Comparison of ENCODE assay signal across 17 cellular contexts in genomic region chr1:8787218-8787617, GRCh38. TPM values are rescaled to one million over a fixed set of nuclear protein-coding genes. Genes with fewer than 3 reads are reported as not detected.
DNase-seq lines count a peak whose midpoint lies in the region; TF ChIP-seq lines count a peak whose summit lies in the region.
"Had no signal": no experiment of that assay in that cellular context is flagged by ENCODE, and none has a peak within 500 bp of the region (broad histone marks: within the 10 kb centered on the region; RNA-seq: fewer than 3 reads in every experiment).

No MANE protein-coding gene starts in this region.

- DNase-seq in LoVo (ENCODE audit: low spot score): peak; percentile 10
- DNase-seq in mesothelial cell of epicardium (ENCODE audit: low spot score in 2 of 2, unreplicated experiment in 2 of 2): no peak
- DNase-seq in progenitor cell of endocrine pancreas (ENCODE audit: low spot score, unreplicated experiment): no peak
- no peak for DNase-seq in epidermal melanocyte (ENCODE audit: insufficient read length, low spot score)
- DNase-seq in osteoblast (ENCODE audit: insufficient read length, low spot score, missing footprints): no peak
- no peak for DNase-seq in HFFc6
- DNase-seq: C1 segment of cervical spinal cord; Caco-2; CD4-positive, alpha-beta memory T cell; DND-41; GF-D8; GM23248; H7; KG1 had no signal

- H3K36me3 ChIP-seq in osteoblast (ENCODE audit: insufficient read depth, low read length): no peaks in the 10 kb centered on the region

- H3K27ac Mint-ChIP-seq in mesothelial cell of epicardium: peak overlapping the region; percentile 5
- peak overlapping the region; percentile 78 for H3K27ac Mint-ChIP-seq in progenitor cell of endocrine pancreas
- H3K27ac Mint-ChIP-seq in HFFc6: no peak overlapping the region
- H3K27ac Mint-ChIP-seq: B cell; CD4-positive, alpha-beta memory T cell had no signal

- H3K4me3 ChIP-seq in osteoblast (ENCODE audit: insufficient read depth, low read length): no peak overlapping the region
- H3K4me3 ChIP-seq: GM23248 had no signal

- H3K79me2 ChIP-seq in osteoblast (ENCODE audit: insufficient read depth, low read length): no peaks in the 10 kb centered on the region

- no peak overlapping the region for H3K4me2 ChIP-seq in osteoblast (ENCODE audit: insufficient read depth, low read length)

- no peaks in the 10 kb centered on the region for H3K9me3 Mint-ChIP-seq in mesothelial cell of epicardium
- H3K9me3 Mint-ChIP-seq in progenitor cell of endocrine pancreas (ENCODE audit: low read depth): no peaks in the 10 kb centered on the region
- H3K9me3 Mint-ChIP-seq in HFFc6: no peaks in the 10 kb centered on the region
- H3K9me3 Mint-ChIP-seq: CD4-positive, alpha-beta memory T cell; IgD-negative memory B cell had no signal

- no peaks in the 10 kb centered on the region for H3K27me3 ChIP-seq in osteoblast (ENCODE audit: insufficient read depth, low read length)

- no peaks in the 10 kb centered on the region for H3K9me3 ChIP-seq in osteoblast (ENCODE audit: low read depth, low read length)
- H3K9me3 ChIP-seq: Caco-2 had no signal

- H4K20me1 ChIP-seq in osteoblast (ENCODE audit: insufficient read depth, low read length): peaks cover 13% of the 10 kb centered on the region

- peaks cover 32% of the 10 kb centered on the region for H3K4me1 Mint-ChIP-seq in mesothelial cell of epicardium
- H3K4me1 Mint-ChIP-seq in progenitor cell of endocrine pancreas (ENCODE audit: low read depth): peaks cover 40% of the 10 kb centered on the region
- H3K4me1 Mint-ChIP-seq in HFFc6 (ENCODE audit: low read depth): no peaks in the 10 kb centered on the region

- H3K4me3 Mint-ChIP-seq in mesothelial cell of epicardium: no peak overlapping the region
- H3K4me3 Mint-ChIP-seq in progenitor cell of endocrine pancreas (ENCODE audit: low read depth): no peak overlapping the region
- H3K4me3 Mint-ChIP-seq in HFFc6: no peak overlapping the region
- H3K4me3 Mint-ChIP-seq: B cell; CD4-positive, alpha-beta memory T cell; IgD-negative memory B cell had no signal

- TF ChIP-seq CTCF in C4-2B (conservative IDR thresholded peaks at IDR 0.05): no peak
- no peak for TF ChIP-seq CTCF in mesothelial cell of epicardium (IDR thresholded peaks at IDR 0.05; ENCODE audit: unreplicated experiment)
- TF ChIP-seq CTCF in progenitor cell of endocrine pancreas (IDR thresholded peaks at IDR 0.05; ENCODE audit: unreplicated experiment): no peak
- no peak for TF ChIP-seq CTCF in osteoblast (IDR thresholded peaks at IDR 0.05; ENCODE audit: extremely low read depth, low read depth, low read length)
- no peak for TF ChIP-seq CTCF in HFFc6 (IDR thresholded peaks at IDR 0.05)

- peak overlapping the region; percentile 48 for H3K27ac ChIP-seq in C4-2B
- no peak overlapping the region for H3K27ac ChIP-seq in osteoblast (ENCODE audit: low read depth, low read length)
- H3K27ac ChIP-seq: GM23248 had no signal

- peaks cover 5% of the 10 kb centered on the region for H3K36me3 Mint-ChIP-seq in mesothelial cell of epicardium
- peaks cover 10% of the 10 kb centered on the region for H3K36me3 Mint-ChIP-seq in progenitor cell of endocrine pancreas (ENCODE audit: insufficient read depth)
- no peaks in the 10 kb centered on the region for H3K36me3 Mint-ChIP-seq in HFFc6 (ENCODE audit: low read depth)
- H3K36me3 Mint-ChIP-seq: IgD-negative memory B cell had no signal

- no peaks in the 10 kb centered on the region for H3K4me1 ChIP-seq in osteoblast (ENCODE audit: insufficient read depth, low read length)

- H2AFZ ChIP-seq in osteoblast (ENCODE audit: low read length): no peak overlapping the region
- H2AFZ ChIP-seq: GM23248 had no signal

- H3K27me3 Mint-ChIP-seq in mesothelial cell of epicardium (ENCODE audit: low read depth) (no peaks in the 10 kb centered on the region), progenitor cell of endocrine pancreas (no peaks in the 10 kb centered on the region), HFFc6 (ENCODE audit: insufficient read depth) (peaks cover 2% of the 10 kb centered on the region; the same call in 1 of the 2 replicates)
- H3K27me3 Mint-ChIP-seq: B cell; CD4-positive, alpha-beta memory T cell; IgD-negative memory B cell had no signal

RNA-seq across cellular contexts. Expression of gene RERE, which starts 30.2 kb away (rescaled TPM):
- 177 to 187 TPM (median 187 TPM) in 3 replicates for total RNA-seq in mesothelial cell of epicardium
- total RNA-seq in progenitor cell of endocrine pancreas: 308 and 329 TPM in 2 replicates
- total RNA-seq in osteoblast: 53.0 and 55.0 TPM in 2 replicates
- 10 to 100 TPM; 36.5 to 41.6 (median 37.5) TPM for total RNA-seq in HFFc6 (2021; fragmentation: NEBNext Ultra II Directional; extraction: Animal tissue kit (Norgen Biotek cat#: 25700))
